In genomic region chr15:52678036-52678467, GRCh38 we compare ENCODE assay signal across 8 cellular contexts. TPM values are rescaled to one million over a fixed set of nuclear protein-coding genes. Genes with fewer than 3 reads are reported as not detected.
DNase-seq lines count a peak whose midpoint lies in the region; ATAC-seq and TF ChIP-seq lines count a peak whose summit lies in the region.

No MANE protein-coding gene starts in this region.

- TF ChIP-seq EP300 in stomach (IDR thresholded peaks at IDR 0.05) = no peak

- DNase-seq in SIG-M5 treated with dmso at 0.1 percent for 504 hours (lab: John Stamatoyannopoulos, UW; ENCODE audit: unreplicated experiment) (peak; percentile 61), SIG-M5 (lab: John Stamatoyannopoulos, UW) (no peak), fibroblast of pulmonary artery (ENCODE audit: low read depth) (peak; percentile 67), stomach (peak; percentile 51)
- peak; percentile 48 for DNase-seq in activated T-helper 1 cell treated with anti-CD3 and anti-CD28 coated beads, Interleukin-12 subunit alpha, Interleukin-12 subunit beta, Interleukin-2, Interleukin-4 antibody, amounts not matched to agents 30 ng/mL and 10 ng/mL and 1 ng/mL, durations not matched to agents 14 hours and 24 hours and 36 hours (ENCODE audit: low spot score)
- DNase-seq in natural killer cell treated with Interleukin-12 subunit alpha and Interleukin-12 subunit beta and Interleukin-15 and Interleukin-18, amount 100 ng/mL, for 72 hours (ENCODE audit: low spot score) = no peak

- H3K9ac ChIP-seq in OCI-LY3 (ENCODE audit: low read length) = peak overlapping the region; percentile 81

- 0 to 2% (median 1%) methylated on average over 13 of the region's 13 CpGs for WGBS in stomach, 5 donors

- H3K27me3 ChIP-seq in OCI-LY3 (ENCODE audit: low read depth, low read length) (no peaks in the 10 kb centered on the region), stomach (no peaks in the 10 kb centered on the region)

- no peaks in the 10 kb centered on the region for H4K20me1 ChIP-seq in OCI-LY3 (ENCODE audit: insufficient read depth, low read length)

- TF ChIP-seq POLR2A in stomach (IDR thresholded peaks at IDR 0.05) = no peak

- ATAC-seq in HG02973 (IDR thresholded peaks at IDR 0.05; ENCODE audit: unreplicated experiment) = peak; percentile 18
- peak in 1 of 2 donors; percentile 52 for ATAC-seq in natural killer cell treated with Interleukin-12 subunit alpha and Interleukin-12 subunit beta and Interleukin-15 and Interleukin-18, amount 100 ng/mL, for 72 hours

- H3K27me3 Mint-ChIP-seq in activated T-helper 1 cell treated with anti-CD3 and anti-CD28 coated beads, Interleukin-12 subunit alpha, Interleukin-12 subunit beta, Interleukin-2, Interleukin-4 antibody, amounts not matched to agents 30 ng/mL and 10 ng/mL and 1 ng/mL, durations not matched to agents 14 hours and 24 hours and 36 hours (ENCODE audit: insufficient read depth) = no peaks in the 10 kb centered on the region
- H3K27me3 Mint-ChIP-seq in natural killer cell treated with Interleukin-12 subunit alpha and Interleukin-12 subunit beta and Interleukin-15 and Interleukin-18, amount 100 ng/mL, for 72 hours = no peaks in the 10 kb centered on the region

- H3K4me2 ChIP-seq in OCI-LY3 (ENCODE audit: low read length) = peak overlapping the region; percentile 89

- H3K9me3 ChIP-seq in OCI-LY3 (ENCODE audit: insufficient read depth, low read length) (no peaks in the 10 kb centered on the region), stomach (no peaks in the 10 kb centered on the region)

- peaks cover 5% of the 10 kb centered on the region for H3K79me2 ChIP-seq in OCI-LY3 (ENCODE audit: low read length)

- H3K4me3 ChIP-seq in OCI-LY3 (ENCODE audit: low read length) (peak overlapping the region; percentile 83), fibroblast of pulmonary artery (replicated peaks; ENCODE audit: low read depth, low read length) (peak overlapping the region; percentile 80), stomach (peak overlapping the region; percentile 72 to 96 (median 88))

- peaks cover 9% of the 10 kb centered on the region for H3K36me3 ChIP-seq in OCI-LY3 (replicated peaks; ENCODE audit: low read depth, low read length)
- H3K36me3 ChIP-seq in stomach = peaks cover 4 to 31% (median 24%) of the 10 kb centered on the region in 4 donors

- H3K9me3 Mint-ChIP-seq in activated T-helper 1 cell treated with anti-CD3 and anti-CD28 coated beads, Interleukin-12 subunit alpha, Interleukin-12 subunit beta, Interleukin-2, Interleukin-4 antibody, amounts not matched to agents 30 ng/mL and 10 ng/mL and 1 ng/mL, durations not matched to agents 14 hours and 24 hours and 36 hours = no peaks in the 10 kb centered on the region
- no peaks in the 10 kb centered on the region for H3K9me3 Mint-ChIP-seq in natural killer cell treated with Interleukin-12 subunit alpha and Interleukin-12 subunit beta and Interleukin-15 and Interleukin-18, amount 100 ng/mL, for 72 hours

- H3K4me1 Mint-ChIP-seq in activated T-helper 1 cell treated with anti-CD3 and anti-CD28 coated beads, Interleukin-12 subunit alpha, Interleukin-12 subunit beta, Interleukin-2, Interleukin-4 antibody, amounts not matched to agents 30 ng/mL and 10 ng/mL and 1 ng/mL, durations not matched to agents 14 hours and 24 hours and 36 hours (ENCODE audit: low read depth) = peaks cover 28% of the 10 kb centered on the region
- peaks cover 23 to 47% of the 10 kb centered on the region in 2 donors for H3K4me1 Mint-ChIP-seq in natural killer cell treated with Interleukin-12 subunit alpha and Interleukin-12 subunit beta and Interleukin-15 and Interleukin-18, amount 100 ng/mL, for 72 hours (ENCODE audit: low read depth in 2 of 2)

- H3K4me1 ChIP-seq in OCI-LY3 (ENCODE audit: low read length) = peaks cover 43% of the 10 kb centered on the region
- peaks cover 29 to 61% (median 54%) of the 10 kb centered on the region in 4 donors for H3K4me1 ChIP-seq in stomach

- TF ChIP-seq CTCF in OCI-LY3 (IDR thresholded peaks at IDR 0.05; ENCODE audit: low read depth, low read length) (peak; percentile 43), fibroblast of pulmonary artery (IDR thresholded peaks at IDR 0.05; ENCODE audit: low read length, missing control alignments) (peak; percentile 21), stomach (IDR thresholded peaks at IDR 0.05) (no peak)

- H3K27ac ChIP-seq in OCI-LY3 (ENCODE audit: low read length) (peak overlapping the region; percentile 81), stomach (peak overlapping the region; percentile 97 to 100 (median 98))

- intact Hi-C loops in activated T-helper 1 cell treated with anti-CD3 and anti-CD28 coated beads, Interleukin-12 subunit alpha, Interleukin-12 subunit beta, Interleukin-2, Interleukin-4 antibody, amounts not matched to agents 30 ng/mL and 10 ng/mL and 1 ng/mL, durations not matched to agents 14 hours and 24 hours and 36 hours (cut with micrococcal nuclease) = loop anchor here (1.0 to 5.0 kb wide), 11 partner anchors 19 to 947 kb away; partner anchors contain the start of gene ARPP19
- intact Hi-C loops in stomach (cut with DNase I; ENCODE audit: low total_unique reads) = no loop called here

- peak overlapping the region; percentile 91 for H3K4me3 Mint-ChIP-seq in activated T-helper 1 cell treated with anti-CD3 and anti-CD28 coated beads, Interleukin-12 subunit alpha, Interleukin-12 subunit beta, Interleukin-2, Interleukin-4 antibody, amounts not matched to agents 30 ng/mL and 10 ng/mL and 1 ng/mL, durations not matched to agents 14 hours and 24 hours and 36 hours
- peak overlapping the region; percentile 95 for H3K4me3 Mint-ChIP-seq in natural killer cell treated with Interleukin-12 subunit alpha and Interleukin-12 subunit beta and Interleukin-15 and Interleukin-18, amount 100 ng/mL, for 72 hours

- peak overlapping the region; percentile 100 for H3K27ac Mint-ChIP-seq in activated T-helper 1 cell treated with anti-CD3 and anti-CD28 coated beads, Interleukin-12 subunit alpha, Interleukin-12 subunit beta, Interleukin-2, Interleukin-4 antibody, amounts not matched to agents 30 ng/mL and 10 ng/mL and 1 ng/mL, durations not matched to agents 14 hours and 24 hours and 36 hours
- peak overlapping the region; percentile 92 to 96 for H3K27ac Mint-ChIP-seq in natural killer cell treated with Interleukin-12 subunit alpha and Interleukin-12 subunit beta and Interleukin-15 and Interleukin-18, amount 100 ng/mL, for 72 hours

- H3K36me3 Mint-ChIP-seq in activated T-helper 1 cell treated with anti-CD3 and anti-CD28 coated beads, Interleukin-12 subunit alpha, Interleukin-12 subunit beta, Interleukin-2, Interleukin-4 antibody, amounts not matched to agents 30 ng/mL and 10 ng/mL and 1 ng/mL, durations not matched to agents 14 hours and 24 hours and 36 hours (ENCODE audit: low read depth) = peaks cover 18% of the 10 kb centered on the region
- peaks cover under 1% of the 10 kb centered on the region for H3K36me3 Mint-ChIP-seq in natural killer cell treated with Interleukin-12 subunit alpha and Interleukin-12 subunit beta and Interleukin-15 and Interleukin-18, amount 100 ng/mL, for 72 hours

- H2AFZ ChIP-seq in OCI-LY3 (ENCODE audit: low read depth, low read length) = peak overlapping the region; percentile 63

RNA-seq across cellular contexts. Expression of gene ATOSA, which starts 1.1 kb away (rescaled TPM):
- 14.8 and 16.5 TPM in 2 replicates for total RNA-seq in activated T-helper 1 cell treated with anti-CD3 and anti-CD28 coated beads, Interleukin-12 subunit alpha, Interleukin-12 subunit beta, Interleukin-2, Interleukin-4 antibody, amounts not matched to agents 30 ng/mL and 10 ng/mL and 1 ng/mL, durations not matched to agents 14 hours and 24 hours and 36 hours
- total RNA-seq in natural killer cell treated with Interleukin-12 subunit alpha and Interleukin-12 subunit beta and Interleukin-15 and Interleukin-18, amount 100 ng/mL, for 72 hours = 10 to 100 TPM; 34.1 to 42.0 TPM
- total RNA-seq in stomach = 100 to 1,000 TPM in 2 of 5 donors, 10 to 100 TPM in 3; 46.1 to 206 (median 93.5) TPM
- polyA plus RNA-seq in stomach = 10 to 100 TPM; 19.4 to 31.4 (median 23.7) TPM

Comparison
In these comparisons a context has a peak if more than half of its experiments do, and no peak if none do; other contexts are left out.
1. DNase-seq: peak in SIG-M5 treated with dmso at 0.1 percent for 504 hours (single experiment), activated T-helper 1 cell treated with anti-CD3 and anti-CD28 coated beads, Interleukin-12 subunit alpha, Interleukin-12 subunit beta, Interleukin-2, Interleukin-4 antibody, amounts not matched to agents 30 ng/mL and 10 ng/mL and 1 ng/mL, durations not matched to agents 14 hours and 24 hours and 36 hours (single experiment), fibroblast of pulmonary artery (single experiment) and stomach (single experiment); none in SIG-M5 (single experiment) and natural killer cell treated with Interleukin-12 subunit alpha and Interleukin-12 subunit beta and Interleukin-15 and Interleukin-18, amount 100 ng/mL, for 72 hours (single experiment).
2. CTCF ChIP-seq: peak in OCI-LY3 (single experiment) and fibroblast of pulmonary artery (single experiment); none in stomach (0 of 7).
3. Peak in every context shown above with its lines, with median percentiles within 50 percentile points of each other: H3K4me3 ChIP-seq.